ENCODE assay signal across 8 cellular contexts in the genomic region with DNA sequence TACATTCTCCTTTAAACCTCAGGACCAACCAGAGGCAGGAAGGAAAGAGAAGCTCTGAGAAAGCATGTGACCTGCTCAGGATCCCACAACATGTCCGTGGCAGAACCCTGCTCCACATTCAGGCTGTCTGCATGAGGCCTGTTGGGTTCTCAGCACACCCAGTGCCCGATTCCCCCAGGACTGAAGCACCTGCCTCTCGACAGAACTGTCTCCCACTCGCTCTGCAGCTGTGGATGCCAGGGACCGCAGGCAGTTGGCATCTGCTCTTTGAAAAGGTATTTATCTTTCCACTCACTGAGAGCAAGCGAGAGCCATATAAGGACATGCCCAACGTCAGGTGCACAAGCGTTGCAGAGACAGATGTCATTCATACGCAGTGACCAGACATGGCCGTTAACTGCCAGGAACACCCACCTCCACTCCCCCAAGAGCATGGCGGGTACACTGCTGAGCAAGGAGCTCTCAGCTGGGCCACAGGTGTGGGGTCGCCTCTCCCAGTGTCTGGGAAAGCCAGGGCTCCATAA. TPM values are rescaled to one million over a fixed set of nuclear protein-coding genes. Genes with fewer than 3 reads are reported as not detected.
A peak's percentile ranks its signal among the peaks of the same experiment; 100 is the strongest.
DNase-seq lines count a peak whose midpoint lies in the region; ATAC-seq and TF ChIP-seq lines count a peak whose summit lies in the region.

No MANE protein-coding gene starts in this region.

- no peak overlapping the region for H3K9ac ChIP-seq in HCT116 (ENCODE audit: low read length)
- no peak overlapping the region for H3K9ac ChIP-seq in neuronal stem cell (ENCODE audit: low read depth, low read length, poor library complexity)

- no CpG with 5 or more reads among the region's 12 CpGs for WGBS in neuronal stem cell (ENCODE audit: extremely low coverage in 2 of 2, insufficient read length in 2 of 2, insufficient replicate concordance in 1 of 2), 2 donors

- no TSS peak for BruUV-seq in HCT116 (replicated peaks; lab: Mats Ljungman, UMichigan)

- H3K4me1 ChIP-seq in HCT116 (ENCODE audit: control insufficient read depth in 1 of 2, insufficient read depth in 2 of 2, low read length in 2 of 2), result peaks cover 7 to 54% of the 10 kb centered on the region in 2 experiments; a peak in 3 of 4 replicates
- H3K4me1 ChIP-seq in neuronal stem cell (ENCODE audit: control insufficient read depth in 2 of 2, insufficient read depth in 1 of 2, low read depth in 1 of 2, low read length in 2 of 2), result peaks cover 2 to 7% of the 10 kb centered on the region in 2 donors

- no peaks in the 10 kb centered on the region for H3K79me1 ChIP-seq in neuronal stem cell (ENCODE audit: low read depth, low read length)

- no peaks in the 10 kb centered on the region for H3K9me2 ChIP-seq in HCT116 (ENCODE audit: insufficient read depth)

- no peak overlapping the region for H2BK12ac ChIP-seq in neuronal stem cell (ENCODE audit: low read length)

- no peak overlapping the region for H4K8ac ChIP-seq in neuronal stem cell (ENCODE audit: low read depth, low read length)

- TF ChIP-seq POLR2A in HCT116 (IDR thresholded peaks at IDR 0.05; ENCODE audit: borderline replicate concordance, extremely low read depth, insufficient read depth, insufficient read length), result no peak

- H2BK5ac ChIP-seq in neuronal stem cell (ENCODE audit: low read length), result no peak overlapping the region

- TF ChIP-seq CTCF in HCT116 (IDR thresholded peaks at IDR 0.05 in 2 of 3, conservative IDR thresholded peaks at IDR 0.05 in 1 of 3; ENCODE audit: borderline replicate concordance in 1 of 3, insufficient read depth in 1 of 3, low read depth in 2 of 3, low read length in 2 of 3), result no peak
- no peak for TF ChIP-seq CTCF in natural killer cell (IDR thresholded peaks at IDR 0.05)

- peak; percentile 18; the same call in 1 of the 2 replicates for ATAC-seq in HCT116
- peak in 2 of 3 donors; percentile 37 to 53 for ATAC-seq in natural killer cell
- ATAC-seq in GM18519 (IDR thresholded peaks at IDR 0.05; ENCODE audit: low FRiP score, unreplicated experiment), result no peak

- H2BK15ac ChIP-seq in neuronal stem cell (ENCODE audit: low read length), result no peak overlapping the region

- H3K4me2 ChIP-seq in HCT116 (ENCODE audit: low read length), result peak overlapping the region; percentile 21
- no peak overlapping the region for H3K4me2 ChIP-seq in neuronal stem cell (ENCODE audit: insufficient read depth, low read length, poor library complexity, severe bottlenecking)

- peaks cover 2% of the 10 kb centered on the region for H3K36me3 Mint-ChIP-seq in activated naive CD8-positive, alpha-beta T cell
- no peaks in the 10 kb centered on the region for H3K36me3 Mint-ChIP-seq in natural killer cell

- no peak overlapping the region for H3K23ac ChIP-seq in neuronal stem cell (ENCODE audit: low read depth, low read length, poor library complexity)

- H2BK120ac ChIP-seq in neuronal stem cell (ENCODE audit: low read depth, low read length), result no peak overlapping the region

- H3K27ac ChIP-seq in HCT116 (ENCODE audit: low read depth, low read length) (no peak overlapping the region), neuronal stem cell (replicated peaks; ENCODE audit: low read length) (no peak overlapping the region)

- no peaks in the 10 kb centered on the region for H3K27me3 Mint-ChIP-seq in activated naive CD8-positive, alpha-beta T cell
- no peaks in the 10 kb centered on the region for H3K27me3 Mint-ChIP-seq in natural killer cell (ENCODE audit: low read depth in 2 of 2)

- H3K14ac ChIP-seq in neuronal stem cell (ENCODE audit: low read length), result no peak overlapping the region

- no peak for TF ChIP-seq RAD21 in HCT116 (IDR thresholded peaks at IDR 0.05; ENCODE audit: low read depth)

- H3K4ac ChIP-seq in neuronal stem cell (ENCODE audit: low read length), result no peak overlapping the region

- H3K18ac ChIP-seq in neuronal stem cell (ENCODE audit: low read length), result no peak overlapping the region

- no peaks in the 10 kb centered on the region for H3K9me3 ChIP-seq in HCT116 (ENCODE audit: control insufficient read depth in 1 of 2, insufficient read depth in 1 of 2, low read depth in 1 of 2, low read length in 2 of 2)
- H3K9me3 ChIP-seq in neuronal stem cell (replicated peaks in 1 of 2; ENCODE audit: control insufficient read depth in 2 of 2, insufficient read depth in 1 of 2, low read depth in 1 of 2, low read length in 2 of 2), result no peaks in the 10 kb centered on the region

- H3K9me3 Mint-ChIP-seq in activated naive CD8-positive, alpha-beta T cell (ENCODE audit: low read depth), result no peaks in the 10 kb centered on the region
- no peaks in the 10 kb centered on the region for H3K9me3 Mint-ChIP-seq in natural killer cell

- peak overlapping the region; percentile 78 for H3K27ac Mint-ChIP-seq in activated naive CD8-positive, alpha-beta T cell
- H3K27ac Mint-ChIP-seq in natural killer cell, result peak overlapping the region in 1 of 2 donors; percentile 73

- H3K4me1 Mint-ChIP-seq in activated naive CD8-positive, alpha-beta T cell (ENCODE audit: low read depth), result peaks cover 38% of the 10 kb centered on the region
- peaks cover 29 to 39% of the 10 kb centered on the region in 2 donors for H3K4me1 Mint-ChIP-seq in natural killer cell

- no peak overlapping the region for H2AK5ac ChIP-seq in neuronal stem cell (ENCODE audit: low read depth, low read length)

- RAD21 ChIA-PET in HCT116 (lab: Charles Lee; ENCODE audit: low non-redundant PET in 1 of 2, low total read pairs in 2 of 2, uncharacterized antibody in 2 of 2, unreplicated experiment in 2 of 2), result no interaction called here

- intact Hi-C loops in HCT116 (cut with micrococcal nuclease) (no loop called here), natural killer cell (cut with micrococcal nuclease) (no loop called here), posterior vena cava (cut with DNase I) (no loop called here)

- H3K27me3 ChIP-seq in HCT116 (ENCODE audit: insufficient read depth, low read length), result no peaks in the 10 kb centered on the region
- H3K27me3 ChIP-seq in neuronal stem cell (ENCODE audit: control insufficient read depth in 3 of 3, insufficient read depth in 3 of 3, low read depth in 1 of 3, low read length in 3 of 3), result no peaks in the 10 kb centered on the region

- POLR2A ChIA-PET in HCT116 (lab: Charles Lee), result no interaction called here

- no peak overlapping the region for H4K91ac ChIP-seq in neuronal stem cell (ENCODE audit: low read depth, low read length, poor library complexity)

- no peaks in the 10 kb centered on the region for H4K20me1 ChIP-seq in HCT116 (ENCODE audit: insufficient read depth)

- peak overlapping the region; percentile 56 for H3K4me3 Mint-ChIP-seq in activated naive CD8-positive, alpha-beta T cell
- H3K4me3 Mint-ChIP-seq in natural killer cell, result no peak overlapping the region

- H2AFZ ChIP-seq in HCT116 (ENCODE audit: low read depth, low read length, poor library complexity, severe bottlenecking) (no peak overlapping the region), neuronal stem cell (ENCODE audit: low read length) (no peak overlapping the region)

- DNase-seq in HCT116 (ENCODE audit: low read depth, low spot score) (no peak), NCI-H526 treated with DMSO at 0.1 percent for 48 hours (lab: John Stamatoyannopoulos, UW) (peak; percentile 97), natural killer cell (no peak), NCI-H1048 (lab: John Stamatoyannopoulos, UW) (no peak), posterior vena cava (ENCODE audit: low spot score) (no peak), neuronal stem cell (ENCODE audit: low spot score) (no peak)

- CTCF ChIA-PET in HCT116 (lab: Charles Lee), result no interaction called here

- H3K36me3 ChIP-seq in HCT116 (ENCODE audit: control insufficient read depth in 1 of 2, insufficient read depth in 2 of 2, low read length in 2 of 2), result 0 out of 4 replicates have a peak, but pooled peaks cover 0 to under 1% of the 10 kb centered on the region in 2 experiments
- no peaks in the 10 kb centered on the region for H3K36me3 ChIP-seq in neuronal stem cell (replicated peaks in 1 of 2; ENCODE audit: control insufficient read depth in 2 of 2, insufficient read depth in 2 of 2, low read length in 2 of 2)

- H3K79me2 ChIP-seq in HCT116 (ENCODE audit: insufficient read depth, low read length), result peaks cover 9% of the 10 kb centered on the region; the same call in 1 of the 2 replicates

- H3K4me3 ChIP-seq in HCT116 (replicated peaks in 1 of 2; ENCODE audit: low read depth in 1 of 2, low read length in 2 of 2) (no peak overlapping the region), neuronal stem cell (ENCODE audit: low read length in 2 of 2) (no peak overlapping the region)

TF ChIP-seq in HCT116, 20 proteins besides CTCF, POLR2A, EP300 and RAD21:
- TF ChIP-seq FOSL1 (IDR thresholded peaks at IDR 0.05; ENCODE audit: low read depth), result no peak

RNA-seq across cellular contexts. Expression of gene PITPNM2, which starts 18.9 kb away (rescaled TPM):
- total RNA-seq in HCT116 (2021; ENCODE audit: unreplicated experiment) (15.2 TPM), natural killer cell (10 to 100 TPM; 38.9 to 94.6 (median 42.5) TPM), posterior vena cava (10 to 100 TPM; 17.2 to 24.7 TPM)
- 8.9 and 13.6 TPM in 2 replicates for polyA plus RNA-seq in HCT116 (2012)
- 1.3 TPM for polyA plus RNA-seq in neuronal stem cell (2013, experiment 1 of 2)
- 1.3 TPM for polyA plus RNA-seq in neuronal stem cell (2013, experiment 2 of 2)
